ENCODE assay signal across 1 cellular context in the genomic region with DNA sequence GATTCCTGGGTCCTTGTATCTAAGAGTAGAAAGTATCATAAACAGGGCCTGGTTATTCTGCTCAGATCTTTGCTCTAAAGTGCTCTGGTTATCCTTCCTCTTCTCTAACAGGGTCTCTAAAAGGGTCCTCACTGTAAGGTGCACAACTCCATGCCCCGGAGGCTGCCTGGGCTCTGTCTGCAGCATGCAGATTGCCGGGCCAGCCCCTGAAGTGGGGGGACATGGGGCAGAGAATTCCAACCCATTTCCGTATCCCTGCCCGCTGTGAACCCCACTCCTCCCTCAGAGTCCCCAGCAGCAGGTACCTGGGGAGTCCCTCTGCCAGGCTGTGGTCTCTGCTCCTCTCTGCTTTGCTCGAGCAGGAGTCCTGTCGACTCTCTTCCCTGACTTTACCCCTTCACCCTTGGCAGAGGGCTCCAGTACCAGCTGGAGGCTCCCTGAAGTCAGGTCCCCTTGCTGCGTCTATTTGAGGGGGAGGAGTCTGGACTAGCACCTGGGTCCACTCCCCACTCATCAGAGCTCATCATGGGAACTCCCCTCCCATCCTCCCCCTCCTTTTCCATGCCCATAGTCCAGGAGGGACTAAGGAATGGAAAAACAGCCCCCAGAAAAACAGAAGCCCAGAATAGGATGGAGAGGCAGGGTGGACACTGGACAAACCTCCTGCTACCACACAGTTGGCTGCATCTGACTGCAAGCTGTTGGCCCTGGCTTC.
TF ChIP-seq lines count a peak whose summit lies in the region.

No MANE protein-coding gene starts in this region.

TF ChIP-seq in K562, 482 proteins besides CTCF, POLR2A, EP300 and RAD21:
- TF ChIP-seq ZNF224 (CRISPR knock-in tag; IDR thresholded peaks at IDR 0.05) (no peak), RBM15 (IDR thresholded peaks at IDR 0.05; ENCODE audit: insufficient read depth, low read length) (no peak)
- TF ChIP-seq, protein P1, sequence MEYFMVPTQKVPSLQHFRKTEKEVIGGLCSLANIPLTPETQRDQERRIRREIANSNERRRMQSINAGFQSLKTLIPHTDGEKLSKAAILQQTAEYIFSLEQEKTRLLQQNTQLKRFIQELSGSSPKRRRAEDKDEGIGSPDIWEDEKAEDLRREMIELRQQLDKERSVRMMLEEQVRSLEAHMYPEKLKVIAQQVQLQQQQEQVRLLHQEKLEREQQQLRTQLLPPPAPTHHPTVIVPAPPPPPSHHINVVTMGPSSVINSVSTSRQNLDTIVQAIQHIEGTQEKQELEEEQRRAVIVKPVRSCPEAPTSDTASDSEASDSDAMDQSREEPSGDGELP (CRISPR knock-in tag; IDR thresholded peaks at IDR 0.05; ENCODE audit: borderline replicate concordance) = 0 out of 2 replicates have a peak, but pooled peaks have one; percentile 24
